In genomic region chr9:137748311-137748710, GRCh38 we compare ENCODE assay signal across 1 cellular context.
TF ChIP-seq lines count a peak whose summit lies in the region.

No MANE protein-coding gene starts in this region.

TF ChIP-seq in IMR-90, 13 proteins besides CTCF, POLR2A, EP300 and RAD21:
- TF ChIP-seq NFE2L2 (IDR thresholded peaks at IDR 0.05; ENCODE audit: low read depth, low read length) (no peak), FOS (IDR thresholded peaks at IDR 0.05; ENCODE audit: low read depth, low read length) (no peak), RCOR1 (IDR thresholded peaks at IDR 0.05; ENCODE audit: insufficient replicate concordance, low read length) (no peak), BHLHE40 (IDR thresholded peaks at IDR 0.05; ENCODE audit: low read depth, low read length) (no peak), CEBPB (IDR thresholded peaks at IDR 0.05; ENCODE audit: low read depth, low read length) (no peak), MXI1 (IDR thresholded peaks at IDR 0.05; ENCODE audit: borderline replicate concordance, low read depth, low read length) (no peak), MAZ (IDR thresholded peaks at IDR 0.05; ENCODE audit: borderline replicate concordance, low read depth, low read length) (no peak), SMC3 (IDR thresholded peaks at IDR 0.05; ENCODE audit: low read depth, low read length) (no peak), USF2 (IDR thresholded peaks at IDR 0.05; ENCODE audit: low read depth, low read length) (no peak), ELK1 (IDR thresholded peaks at IDR 0.05; ENCODE audit: borderline replicate concordance, low read depth, low read length) (no peak), MAFK (IDR thresholded peaks at IDR 0.05; ENCODE audit: low read depth, low read length) (no peak), CHD1 (IDR thresholded peaks at IDR 0.05; ENCODE audit: low read depth, low read length) (no peak)
TF ChIP-seq in IMR-90: peak in this region for 0.
